ENCODE assay signal across 8 cellular contexts in the genomic region with DNA sequence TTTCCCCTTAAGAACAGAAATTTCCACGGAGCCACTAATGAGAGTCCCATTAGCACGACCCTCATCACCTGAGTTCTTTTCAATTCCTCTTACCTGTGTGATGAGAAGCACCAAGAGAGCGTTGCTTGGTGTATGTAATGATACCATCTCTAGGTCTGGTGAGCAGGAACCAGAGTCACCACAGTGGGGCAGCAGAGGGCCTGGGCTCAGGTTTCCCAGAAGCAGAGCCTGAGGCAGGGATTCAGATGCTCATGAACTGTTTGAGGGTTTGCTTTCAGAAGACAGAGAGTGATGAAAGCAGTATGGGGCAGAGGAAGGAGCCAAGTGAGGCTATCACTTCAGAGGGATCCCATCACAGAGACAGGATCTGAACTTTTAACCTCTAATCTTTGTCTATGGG. TPM values are rescaled to one million over a fixed set of nuclear protein-coding genes. Genes with fewer than 3 reads are reported as not detected.
DNase-seq lines count a peak whose midpoint lies in the region; ATAC-seq and TF ChIP-seq lines count a peak whose summit lies in the region.

No MANE protein-coding gene starts in this region.

- H3K79me2 ChIP-seq in OCI-LY3 (ENCODE audit: low read length) (no peaks in the 10 kb centered on the region), mammary epithelial cell (ENCODE audit: insufficient read depth, low read length) (no peaks in the 10 kb centered on the region)

- no peak overlapping the region for H3K9ac ChIP-seq in OCI-LY3 (ENCODE audit: low read length)
- no peak overlapping the region for H3K9ac ChIP-seq in mammary epithelial cell (ENCODE audit: insufficient read depth, low read length)

- H3K4me1 ChIP-seq in OCI-LY3 (ENCODE audit: low read length) (no peaks in the 10 kb centered on the region), mammary epithelial cell (ENCODE audit: insufficient read depth, low read length) (peaks cover 26% of the 10 kb centered on the region)

- BruUV-seq in mammary epithelial cell (replicated peaks; lab: Mats Ljungman, UMichigan): no TSS peak

- H4K20me1 ChIP-seq in OCI-LY3 (ENCODE audit: insufficient read depth, low read length) (no peaks in the 10 kb centered on the region), mammary epithelial cell (ENCODE audit: insufficient read depth, low read length) (no peaks in the 10 kb centered on the region)

- H3K27me3 ChIP-seq in OCI-LY3 (ENCODE audit: low read depth, low read length) (no peaks in the 10 kb centered on the region), mammary epithelial cell (ENCODE audit: insufficient read depth, low read length) (no peaks in the 10 kb centered on the region)

- DNase-seq in H4 (ENCODE audit: low spot score) (peak; percentile 57), mammary epithelial cell (no peak), GOT3 (lab: John Stamatoyannopoulos, UW) (no peak), sciatic nerve (ENCODE audit: low spot score) (no peak)
- DNase-seq in stimulated activated CD4-positive, alpha-beta T cell treated with anti-CD3 and anti-CD28 coated beads, Interleukin-1b, Interleukin-23, amount 100 ng/mL, for 48 hours: peak; percentile 57

- H3K36me3 ChIP-seq in OCI-LY3 (replicated peaks; ENCODE audit: low read depth, low read length) (no peaks in the 10 kb centered on the region), mammary epithelial cell (ENCODE audit: insufficient read depth, low read length) (no peaks in the 10 kb centered on the region)

- H2AFZ ChIP-seq in OCI-LY3 (ENCODE audit: low read depth, low read length) (no peak overlapping the region), mammary epithelial cell (ENCODE audit: low read depth, low read length) (no peak overlapping the region)

- ATAC-seq in GM21367 (IDR thresholded peaks at IDR 0.05; ENCODE audit: unreplicated experiment) (no peak), HG02840 (IDR thresholded peaks at IDR 0.05; ENCODE audit: low FRiP score, unreplicated experiment) (no peak), sciatic nerve (no peak)

- intact Hi-C loops in mammary epithelial cell (cut with micrococcal nuclease) (no loop called here), sciatic nerve (cut with DNase I) (no loop called here)

- CTCF ChIA-PET in mammary epithelial cell (lab: Charles Lee; ENCODE audit: low non-redundant PET): no interaction called here

- H3K27ac ChIP-seq in OCI-LY3 (ENCODE audit: low read length): no peak overlapping the region
- no peak overlapping the region for H3K27ac ChIP-seq in mammary epithelial cell (ENCODE audit: insufficient read depth, low read depth, low read length)

- dilution Hi-C loops in mammary epithelial cell (cut with HindIII; ENCODE audit: low sequenced_read_pairs): loop anchor here (5.0 kb wide), 1 partner anchor 145 kb away; no protein-coding TSS in a partner anchor

- peaks cover 7% of the 10 kb centered on the region for H3K9me3 ChIP-seq in OCI-LY3 (ENCODE audit: insufficient read depth, low read length)
- no peaks in the 10 kb centered on the region for H3K9me3 ChIP-seq in mammary epithelial cell (replicated peaks; ENCODE audit: insufficient read depth, low read length)

- H3K4me3 ChIP-seq in OCI-LY3 (ENCODE audit: low read length) (no peak overlapping the region), mammary epithelial cell (replicated peaks in 1 of 3; ENCODE audit: insufficient read depth in 1 of 3, low read depth in 2 of 3, low read length in 3 of 3) (no peak overlapping the region)

- peak; percentile 51 for TF ChIP-seq CTCF in OCI-LY3 (IDR thresholded peaks at IDR 0.05; ENCODE audit: low read depth, low read length)
- TF ChIP-seq CTCF in mammary epithelial cell (conservative IDR thresholded peaks at IDR 0.05 in 1 of 2, IDR thresholded peaks at IDR 0.05 in 1 of 2; ENCODE audit: extremely low read depth in 1 of 2, insufficient read depth in 1 of 2, low read depth in 1 of 2, low read length in 2 of 2): peak; percentile 51 to 68

- no peak overlapping the region for H3K4me2 ChIP-seq in OCI-LY3 (ENCODE audit: low read length)
- no peak overlapping the region for H3K4me2 ChIP-seq in mammary epithelial cell (ENCODE audit: insufficient read depth, low read depth, low read length)

- 32% methylated on average over 3 of the region's 3 CpGs for whole genome bisulfite sequencing in mammary epithelial cell (ENCODE audit: low coverage, missing lambda C conversion rate)

- in situ Hi-C loops in mammary epithelial cell (cut with MboI; ENCODE audit: low sequenced_read_pairs in 2 of 2): no loop called here

RNA-seq across cellular contexts. Expression of gene PTPRH, which starts 3.1 kb away (rescaled TPM):
- 3.8 and 5.5 TPM in 2 replicates for total RNA-seq in H4 (2014; rRNA removed; shearing (Covaris generic))
- total RNA-seq in mammary epithelial cell (under 1 TPM in 1 of 2 donors, not detected in 1; 0.38 TPM), sciatic nerve (1.5 TPM)
- 0.12 TPM for polyA plus RNA-seq in mammary epithelial cell
- polyA minus RNA-seq in mammary epithelial cell: not detected

RNA-seq across cellular contexts. Expression of gene TMEM86B, which starts 16.1 kb away (rescaled TPM):
- 0.81 TPM in 1 of 2 replicates, not detected in the other for total RNA-seq in H4 (2014; rRNA removed; shearing (Covaris generic))
- 1 to 10 TPM; 1.7 to 3.6 TPM for total RNA-seq in mammary epithelial cell
- 1.0 TPM for polyA plus RNA-seq in mammary epithelial cell
- 1.1 TPM for polyA minus RNA-seq in mammary epithelial cell
- total RNA-seq in sciatic nerve: 6.0 TPM

RNA-seq across cellular contexts. Expression of gene SYT5, which starts 32.4 kb away (rescaled TPM):
- 0.62 TPM in 1 of 2 replicates, not detected in the other for total RNA-seq in H4 (2014; rRNA removed; shearing (Covaris generic))
- 1 to 10 TPM in 1 of 2 donors, under 1 TPM in 1; 0.33 to 1.1 TPM for total RNA-seq in mammary epithelial cell
- 0.08 TPM for polyA plus RNA-seq in mammary epithelial cell
- not detected for polyA minus RNA-seq in mammary epithelial cell
- not detected for total RNA-seq in sciatic nerve

RNA-seq across cellular contexts. Expression of gene DNAAF3, which starts 46.0 kb away (rescaled TPM):
- total RNA-seq in H4 (2014; rRNA removed; shearing (Covaris generic)): 7.0 and 10.1 TPM in 2 replicates
- total RNA-seq in mammary epithelial cell (1 to 10 TPM; 1.5 to 2.2 TPM), sciatic nerve (0.62 TPM)
- 1.3 TPM for polyA plus RNA-seq in mammary epithelial cell
- polyA minus RNA-seq in mammary epithelial cell: not detected

RNA-seq across cellular contexts. Expression of gene PPP6R1, which starts 46.4 kb away (rescaled TPM):
- total RNA-seq in H4 (2014; rRNA removed; shearing (Covaris generic)): 29.7 and 31.8 TPM in 2 replicates
- total RNA-seq in mammary epithelial cell (10 to 100 TPM; 28.3 to 74.2 TPM), sciatic nerve (40.4 TPM)
- 50.8 TPM for polyA plus RNA-seq in mammary epithelial cell
- polyA minus RNA-seq in mammary epithelial cell: 115 TPM

Comparison
In these comparisons a context has a peak if more than half of its experiments do, and no peak if none do; other contexts are left out.
1. DNase-seq: peak in H4 (single experiment) and stimulated activated CD4-positive, alpha-beta T cell treated with anti-CD3 and anti-CD28 coated beads, Interleukin-1b, Interleukin-23, amount 100 ng/mL, for 48 hours (single experiment); none in mammary epithelial cell (single experiment), GOT3 (single experiment) and sciatic nerve (single experiment).